ENCODE assay signal across 8 cellular contexts in the genomic region with DNA sequence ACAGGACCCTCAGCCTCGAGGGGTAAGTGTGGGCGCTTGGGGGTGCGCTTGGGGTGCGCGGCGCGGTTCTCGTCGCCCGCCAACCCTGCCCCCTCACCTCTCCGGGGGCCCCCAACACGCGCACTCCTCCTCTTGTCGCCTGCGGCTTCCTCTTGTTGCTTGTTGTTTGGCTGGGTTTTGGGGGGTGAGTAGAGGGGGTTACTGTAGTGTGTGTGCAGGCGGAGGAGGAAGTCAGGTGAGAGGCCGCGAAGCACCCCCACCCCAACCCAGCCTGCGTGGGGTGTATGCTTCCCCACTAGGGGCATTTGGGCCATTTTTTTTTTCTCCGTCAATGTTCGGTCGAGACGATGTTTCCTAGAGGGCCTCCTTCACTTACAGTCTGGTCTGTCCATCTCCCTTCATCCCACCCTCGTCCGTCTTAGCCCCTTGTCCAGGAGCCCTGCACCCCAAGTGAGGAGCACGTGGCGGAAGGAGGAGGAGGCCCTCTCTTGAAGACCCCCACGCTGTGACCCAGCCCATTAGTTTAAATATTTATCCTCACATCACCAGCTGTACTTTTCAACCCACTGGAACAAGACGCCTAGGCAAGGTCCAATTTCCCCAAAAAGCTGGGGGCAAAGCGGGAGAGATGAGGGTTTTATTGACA. TPM values are rescaled to one million over a fixed set of nuclear protein-coding genes. Genes with fewer than 3 reads are reported as not detected.
A peak's percentile ranks its signal among the peaks of the same experiment; 100 is the strongest.
DNase-seq lines count a peak whose midpoint lies in the region; ATAC-seq and TF ChIP-seq lines count a peak whose summit lies in the region.

No MANE protein-coding gene starts in this region.

- no peak for ATAC-seq in omental fat pad (ENCODE audit: low FRiP score)

- H3K27me3 ChIP-seq in neutrophil (peaks cover 16% of the 10 kb centered on the region), thyroid gland (no peaks in the 10 kb centered on the region)

- peak overlapping the region; percentile 39 for H3K4me3 ChIP-seq in epithelial cell of proximal tubule (ENCODE audit: low read depth, low read length)
- peak overlapping the region; percentile 45 to 62 for H3K4me3 ChIP-seq in neutrophil (ENCODE audit: low read depth in 1 of 2, low read length in 1 of 2)
- H3K4me3 ChIP-seq in thyroid gland (replicated peaks in 1 of 3) = peak overlapping the region in 2 of 3 donors; percentile 36 to 48

- H3K27ac ChIP-seq in neutrophil (peak overlapping the region; percentile 59), thyroid gland (no peak overlapping the region)

- POLR2A ChIA-PET in activated CD4-positive, alpha-beta memory T cell treated with anti-CD3 and anti-CD28 coated beads, Interleukin-2, amount 10 ng/mL, durations not matched to agents 7 days and 5 days (lab: Charles Lee) = interaction anchor here (0.7 to 8.1 kb wide), 30 partner anchors 8 to 703 kb away, joined by 3 to 145 read pairs (median 6); partner anchors contain the start of gene SATB1

- peaks cover 7% of the 10 kb centered on the region for H3K9me3 ChIP-seq in neutrophil
- H3K9me3 ChIP-seq in thyroid gland = no peaks in the 10 kb centered on the region

- peaks cover 35% of the 10 kb centered on the region for H3K4me1 Mint-ChIP-seq in activated CD4-positive, alpha-beta memory T cell treated with anti-CD3 and anti-CD28 coated beads, Interleukin-2, amount 10 ng/mL, durations not matched to agents 7 days and 5 days

- WGBS in thyroid gland, 2 donors = 8 to 12% methylated on average over 18 to 20 of the region's 30 CpGs

- intact Hi-C loops in thyroid gland (cut with DNase I) = no loop called here

- no peak for TF ChIP-seq POLR2A in thyroid gland (IDR thresholded peaks at IDR 0.05)

- TF ChIP-seq CTCF in epithelial cell of proximal tubule (conservative IDR thresholded peaks at IDR 0.05; ENCODE audit: low read depth, low read length) (no peak), neutrophil (IDR thresholded peaks at IDR 0.05) (no peak), thyroid gland (IDR thresholded peaks at IDR 0.05) (peak in 1 of 6 experiments; percentile 18), omental fat pad (IDR thresholded peaks at IDR 0.05) (no peak)

- peak overlapping the region; percentile 97 for H3K4me3 Mint-ChIP-seq in activated CD4-positive, alpha-beta memory T cell treated with anti-CD3 and anti-CD28 coated beads, Interleukin-2, amount 10 ng/mL, durations not matched to agents 7 days and 5 days

- CTCF ChIA-PET in activated CD4-positive, alpha-beta memory T cell treated with anti-CD3 and anti-CD28 coated beads, Interleukin-2, amount 10 ng/mL, durations not matched to agents 7 days and 5 days (lab: Charles Lee) = interaction anchor here (0.6 to 1.4 kb wide), 20 partner anchors 9 to 1864 kb away, joined by 3 to 17 read pairs (median 4); partner anchors contain the start of genes PLCL2 and SATB1

- peak overlapping the region; percentile 94 for H3K27ac Mint-ChIP-seq in activated CD4-positive, alpha-beta memory T cell treated with anti-CD3 and anti-CD28 coated beads, Interleukin-2, amount 10 ng/mL, durations not matched to agents 7 days and 5 days

- peaks cover 68% of the 10 kb centered on the region for H3K36me3 Mint-ChIP-seq in activated CD4-positive, alpha-beta memory T cell treated with anti-CD3 and anti-CD28 coated beads, Interleukin-2, amount 10 ng/mL, durations not matched to agents 7 days and 5 days (ENCODE audit: low read depth)

- H3K4me1 ChIP-seq in neutrophil (ENCODE audit: control insufficient read depth in 1 of 2, insufficient read depth in 1 of 2, low read depth in 1 of 2, low read length in 1 of 2) (peaks cover 21 to 27% of the 10 kb centered on the region in 2 experiments), thyroid gland (peaks cover 0 to 12% of the 10 kb centered on the region in 2 donors)

- DNase-seq in NCI-H345 (lab: John Stamatoyannopoulos, UW) = peak; percentile 5
- no peak for DNase-seq in NCI-H345 treated with DMSO at 0.1 percent for 48 hours (lab: John Stamatoyannopoulos, UW; ENCODE audit: unreplicated experiment)
- peak; percentile 45 for DNase-seq in HuH-7 (ENCODE audit: low spot score)
- DNase-seq in activated CD4-positive, alpha-beta memory T cell treated with anti-CD3 and anti-CD28 coated beads, Interleukin-2, amount 10 ng/mL, durations not matched to agents 7 days and 5 days = peak; percentile 73
- no peak for DNase-seq in epithelial cell of proximal tubule (ENCODE audit: low read depth)
- peak; percentile 26 to 35 for DNase-seq in thyroid gland
- DNase-seq in omental fat pad (ENCODE audit: low spot score) = no peak

- peaks cover 15% of the 10 kb centered on the region for H3K9me3 Mint-ChIP-seq in activated CD4-positive, alpha-beta memory T cell treated with anti-CD3 and anti-CD28 coated beads, Interleukin-2, amount 10 ng/mL, durations not matched to agents 7 days and 5 days

- no peaks in the 10 kb centered on the region for H3K36me3 ChIP-seq in neutrophil
- no peaks in the 10 kb centered on the region for H3K36me3 ChIP-seq in thyroid gland

- no peaks in the 10 kb centered on the region for H3K27me3 Mint-ChIP-seq in activated CD4-positive, alpha-beta memory T cell treated with anti-CD3 and anti-CD28 coated beads, Interleukin-2, amount 10 ng/mL, durations not matched to agents 7 days and 5 days

RNA-seq across cellular contexts. Expression of gene SATB1, which starts 20.4 kb away (rescaled TPM):
- total RNA-seq in activated CD4-positive, alpha-beta memory T cell treated with anti-CD3 and anti-CD28 coated beads, Interleukin-2, amount 10 ng/mL, durations not matched to agents 7 days and 5 days = 100 to 1,000 TPM; 263 to 267 TPM
- 1.3 and 2.0 TPM in 2 replicates for total RNA-seq in epithelial cell of proximal tubule
- 100 to 1,000 TPM in 1 of 4 donors, 10 to 100 TPM in 3; 45.4 to 115 (median 64.4) TPM for total RNA-seq in thyroid gland
- 10 to 100 TPM; 20.2 to 42.9 (median 30.6) TPM for total RNA-seq in omental fat pad

Comparison
In these comparisons a context has a peak if more than half of its experiments do, and no peak if none do; other contexts are left out.
1. DNase-seq: peak in NCI-H345 (single experiment), HuH-7 (single experiment), activated CD4-positive, alpha-beta memory T cell treated with anti-CD3 and anti-CD28 coated beads, Interleukin-2, amount 10 ng/mL, durations not matched to agents 7 days and 5 days (single experiment) and thyroid gland (2 of 2); none in NCI-H345 treated with DMSO at 0.1 percent for 48 hours (single experiment), epithelial cell of proximal tubule (single experiment) and omental fat pad (single experiment).
2. Peak in every context shown above with its lines, with median percentiles within 50 percentile points of each other: H3K4me3 ChIP-seq.